ENCODE assay signal across 1 cellular context in the genomic region with DNA sequence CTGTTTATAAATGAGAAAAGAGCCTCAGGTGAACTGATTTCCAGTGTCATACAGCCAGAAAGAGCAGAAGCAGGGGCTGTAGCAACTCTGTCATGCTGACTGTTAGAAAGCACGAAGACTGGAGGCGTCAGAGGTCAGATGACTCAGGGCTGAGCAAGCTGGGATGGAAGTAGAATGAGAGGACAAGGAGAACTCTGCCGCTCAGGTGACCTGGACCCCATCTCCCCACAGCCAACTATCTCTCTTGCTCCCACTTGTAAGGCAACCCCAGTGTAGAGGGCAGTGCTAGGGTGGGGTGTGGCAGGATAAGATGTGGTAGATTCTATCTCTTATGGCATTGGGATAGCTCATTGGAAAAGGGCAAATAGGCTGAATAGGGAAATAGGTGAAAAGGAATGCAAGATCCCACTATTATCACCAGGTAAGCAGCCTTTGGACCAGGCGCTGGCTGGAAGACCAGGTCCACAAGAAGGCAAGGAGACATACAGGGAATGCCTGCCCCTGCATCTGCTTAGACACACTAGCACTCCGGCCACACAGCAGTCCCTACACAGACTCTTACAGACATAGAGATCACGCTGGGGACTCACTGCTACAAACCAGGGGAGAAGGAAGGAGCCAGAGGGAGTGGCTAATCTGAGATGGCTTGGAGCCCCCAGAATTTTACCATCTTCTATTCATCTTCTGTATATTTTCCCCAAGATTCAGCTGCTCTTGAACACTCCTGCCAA.
TF ChIP-seq lines count a peak whose summit lies in the region.

No MANE protein-coding gene starts in this region.

TF ChIP-seq in IMR-90, 13 proteins besides CTCF, POLR2A, EP300 and RAD21:
- TF ChIP-seq SMC3 (IDR thresholded peaks at IDR 0.05; ENCODE audit: low read depth, low read length) (no peak), CEBPB (IDR thresholded peaks at IDR 0.05; ENCODE audit: low read depth, low read length) (peak; percentile 56), FOS (IDR thresholded peaks at IDR 0.05; ENCODE audit: low read depth, low read length) (peak; percentile 67), USF2 (IDR thresholded peaks at IDR 0.05; ENCODE audit: low read depth, low read length) (peak; percentile 54; the same call in 1 of the 2 replicates), BHLHE40 (IDR thresholded peaks at IDR 0.05; ENCODE audit: low read depth, low read length) (peak; percentile 48), MAFK (IDR thresholded peaks at IDR 0.05; ENCODE audit: low read depth, low read length) (peak; percentile 26; the same call in 1 of the 2 replicates), RCOR1 (IDR thresholded peaks at IDR 0.05; ENCODE audit: insufficient replicate concordance, low read length) (no peak), MAZ (IDR thresholded peaks at IDR 0.05; ENCODE audit: borderline replicate concordance, low read depth, low read length) (0 out of 2 replicates have a peak, but pooled peaks have one; percentile 8), CHD1 (IDR thresholded peaks at IDR 0.05; ENCODE audit: low read depth, low read length) (no peak), NFE2L2 (IDR thresholded peaks at IDR 0.05; ENCODE audit: low read depth, low read length) (peak; percentile 79)
